In genomic region chr20:24751551-24751950, GRCh38 we compare ENCODE assay signal across 21 cellular contexts.
"Had no signal": no experiment of that assay in that cellular context is flagged by ENCODE, and none has a peak within 500 bp of the region (broad histone marks: within the 10 kb centered on the region; RNA-seq: fewer than 3 reads in every experiment).

No MANE protein-coding gene starts in this region.

- H3K9me3 Mint-ChIP-seq: IgD-negative memory B cell had no signal

- H3K36me3 ChIP-seq: SJSA1 had no signal

- H3K27ac Mint-ChIP-seq: IgD-negative memory B cell had no signal

- H3K27ac ChIP-seq: HL-60, KMS-11, SJSA1, SK-N-MC had no signal

- H3K4me3 Mint-ChIP-seq: IgD-negative memory B cell had no signal

- H3K9ac ChIP-seq: KMS-11 had no signal

- H3K4me3 ChIP-seq: K562, SJSA1, SK-N-MC had no signal

- H3K27me3 ChIP-seq: SJSA1 had no signal

- H3K4me1 Mint-ChIP-seq: IgD-negative memory B cell had no signal

- DNase-seq: Kasumi-1, MM.1S, NCI-H1092 treated with DMSO at 0.1 percent for 48 hours, NCI-H1436, NCI-H1694, NCI-H187 treated with DMSO at 0.1 percent for 48 hours, NCI-H2081, NCI-H2107, NCI-H2227 treated with DMSO at 0.1 percent for 48 hours, NCI-H524, NCI-H526 treated with DMSO at 0.1 percent for 48 hours, NCI-H748 treated with DMSO at 0.1 percent for 48 hours, Right ventricle myocardium superior, RPMI8226, SIG-M5 had no signal

- H3K4me2 ChIP-seq: KMS-11 had no signal

- ATAC-seq: K562 had no signal
